ENCODE assay signal across 27 cellular contexts in genomic region chr1:2811526-2811905, GRCh38.
"Had no signal": no experiment of that assay in that cellular context is flagged by ENCODE, and none has a peak within 500 bp of the region (broad histone marks: within the 10 kb centered on the region; RNA-seq: fewer than 3 reads in every experiment).

No MANE protein-coding gene starts in this region.

- H3K4me3 Mint-ChIP-seq: immature natural killer cell; naive thymus-derived CD8-positive, alpha-beta T cell; nephron; neural crest cell; stimulated activated naive CD8-positive, alpha-beta T cell treated with anti-CD3 and anti-CD28 coated beads, Interleukin-15, amount 100 ng/mL, for 72 hours; type B pancreatic cell had no signal

- H3K36me3 ChIP-seq: heart left ventricle, left lung, lower lobe of right lung, neutrophil, ovary, tibial nerve, uterus had no signal

- H3K9me3 Mint-ChIP-seq: immature natural killer cell; naive thymus-derived CD8-positive, alpha-beta T cell; stimulated activated naive CD8-positive, alpha-beta T cell treated with anti-CD3 and anti-CD28 coated beads, Interleukin-15, amount 100 ng/mL, for 72 hours; type B pancreatic cell had no signal

- H3K27ac Mint-ChIP-seq: immature natural killer cell; naive thymus-derived CD8-positive, alpha-beta T cell; nephron; progenitor cell of endocrine pancreas; stimulated activated naive CD8-positive, alpha-beta T cell treated with anti-CD3 and anti-CD28 coated beads, Interleukin-15, amount 100 ng/mL, for 72 hours; type B pancreatic cell had no signal

- H3K36me3 Mint-ChIP-seq: immature natural killer cell; naive thymus-derived CD8-positive, alpha-beta T cell; type B pancreatic cell had no signal

- FAIRE-seq: islet of Langerhans, kidney had no signal

- H3K9me3 ChIP-seq: neutrophil, uterus had no signal

- H3K27me3 ChIP-seq: neutrophil, ovary, tibial nerve, uterus had no signal

- H3K27ac ChIP-seq: heart left ventricle, left lung, lower lobe of right lung, neutrophil, ovary, uterus had no signal

- H3K4me3 ChIP-seq: heart left ventricle, left lung, lower lobe of right lung, ovary, smooth muscle cell, tibial nerve, uterus had no signal

- H3K4me1 Mint-ChIP-seq: immature natural killer cell; naive thymus-derived CD8-positive, alpha-beta T cell; nephron; neural crest cell; stimulated activated naive CD8-positive, alpha-beta T cell treated with anti-CD3 and anti-CD28 coated beads, Interleukin-15, amount 100 ng/mL, for 72 hours had no signal

- H3K4me2 ChIP-seq: smooth muscle cell had no signal

- H3K4me1 ChIP-seq: heart left ventricle, left lung, lower lobe of right lung, uterus had no signal

- ATAC-seq: heart left ventricle; left colon; left lung; lower lobe of right lung; naive thymus-derived CD8-positive, alpha-beta T cell; right cardiac atrium; stimulated activated naive CD8-positive, alpha-beta T cell treated with anti-CD3 and anti-CD28 coated beads, Interleukin-15, amount 100 ng/mL, for 72 hours had no signal

- DNase-seq: hypothalamus; immature natural killer cell; left colon; lower lobe of right lung; mammary epithelial cell; mesenchymal stem cell; naive thymus-derived CD8-positive, alpha-beta T cell; occipital lobe; ovary; stimulated activated CD4-positive, alpha-beta T cell treated with anti-CD3 and anti-CD28 coated beads, Interleukin-1b, Interleukin-23, amount 100 ng/mL, for 48 hours; stimulated activated CD4-positive, alpha-beta T cell treated with anti-CD3 and anti-CD28 coated beads, Interleukin-2, amount 100 ng/mL, for 48 hours; stimulated activated naive CD4-positive, alpha-beta T cell treated with Interleukin-2 at 50 U/mL for 16 hours; stimulated activated naive CD8-positive, alpha-beta T cell treated with anti-CD3 and anti-CD28 coated beads, Interleukin-15, amount 100 ng/mL, for 72 hours; substantia nigra; uterus had no signal
